23 cellular contexts compared by ENCODE assay signal in the genomic region with DNA sequence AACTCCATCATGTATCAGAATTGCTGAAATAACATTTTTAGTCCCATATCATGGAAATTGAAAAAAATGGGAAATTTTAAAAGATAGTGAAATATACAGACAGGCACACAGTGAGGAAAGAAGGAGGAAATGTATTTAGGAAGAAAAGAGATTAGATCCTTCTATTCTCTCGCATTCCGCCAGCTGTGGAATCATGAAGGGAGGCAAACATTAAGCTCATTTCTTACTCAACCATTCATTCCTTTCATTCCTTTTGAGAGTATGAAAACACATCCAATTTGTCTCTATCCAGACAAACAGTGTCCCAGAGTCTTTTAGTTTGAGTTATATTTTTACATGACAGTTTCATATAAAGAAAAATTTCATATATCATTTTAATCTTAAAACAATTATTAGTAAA. TPM values are rescaled to one million over a fixed set of nuclear protein-coding genes. Genes with fewer than 3 reads are reported as not detected.
DNase-seq lines count a peak whose midpoint lies in the region; ATAC-seq, FAIRE-seq and TF ChIP-seq lines count a peak whose summit lies in the region.
"Had no signal": no experiment of that assay in that cellular context is flagged by ENCODE, and none has a peak within 500 bp of the region (broad histone marks: within the 10 kb centered on the region; RNA-seq: fewer than 3 reads in every experiment).

No MANE protein-coding gene starts in this region.

- H3K9ac ChIP-seq in K562 (ENCODE audit: insufficient read depth in 1 of 2, low read depth in 2 of 2, low read length in 2 of 2), result no peak overlapping the region
- H3K9ac ChIP-seq: BLaER1 treated with 17β-estradiol and CSF1 and Interleukin-3, amounts not matched to agents 10 nM and 100 nM had no signal

- in situ Hi-C loops in K562 (cut with MboI) (no loop called here), brain microvascular endothelial cell (cut with HindIII; ENCODE audit: low pct_ligation_motif_present, low sequenced_read_pairs) (no loop called here)

- CTCF ChIA-PET in K562 (lab: Yijun Ruan, JAX; ENCODE audit: low intra/inter-chr PET ratio), result no interaction called here

- no peaks in the 10 kb centered on the region for H3K9me3 Mint-ChIP-seq in osteocyte (ENCODE audit: unreplicated experiment)
- H3K9me3 Mint-ChIP-seq: CD8-positive, alpha-beta T cell; H9 had no signal

- H3K36me3 Mint-ChIP-seq in osteocyte (ENCODE audit: unreplicated experiment), result no peaks in the 10 kb centered on the region
- H3K36me3 Mint-ChIP-seq: CD8-positive, alpha-beta T cell had no signal

- WGBS in K562 (ENCODE audit: insufficient coverage, low coverage, missing lambda C conversion rate), result 0% methylated on average over 2 of the region's 2 CpGs

- DNase-seq in GM03348 (ENCODE audit: low spot score) (peak; percentile 41), K562 (ENCODE audit: extremely low read depth in 1 of 4, low spot score in 3 of 4) (no peak), fibroblast of villous mesenchyme (ENCODE audit: low read depth) (peak; percentile 12), renal cortical epithelial cell (ENCODE audit: low read depth) (peak; percentile 45), osteocyte (ENCODE audit: extremely low spot score, unreplicated experiment) (no peak), brain microvascular endothelial cell (no peak), vagina (ENCODE audit: extremely low spot score in 2 of 2) (no peak), DMS53 treated with DMSO at 0.1 percent for 48 hours (lab: John Stamatoyannopoulos, UW; ENCODE audit: unreplicated experiment) (no peak)
- DNase-seq: Calu3; CD8-positive, alpha-beta T cell; DMS53; H9; IMR-90; Kasumi-1; MM.1S; NCI-H1092 treated with DMSO at 0.1 percent for 48 hours; NCI-H1694; NCI-H2081 treated with DMSO at 0.1 percent for 48 hours; Peyer's patch; SW 1271 had no signal

- no peak for TF ChIP-seq POLR2A in K562 (conservative IDR thresholded peaks at IDR 0.05)
- TF ChIP-seq POLR2A in vagina (IDR thresholded peaks at IDR 0.05), result no peak

- TF ChIP-seq CTCF in K562 (IDR thresholded peaks at IDR 0.05 in 2 of 3, conservative IDR thresholded peaks at IDR 0.05 in 1 of 3; ENCODE audit: insufficient read depth in 2 of 3, low read depth in 1 of 3, low read length in 3 of 3) (no peak), fibroblast of villous mesenchyme (IDR thresholded peaks at IDR 0.05; ENCODE audit: insufficient read depth, low read depth, low read length) (no peak), osteocyte (IDR thresholded peaks at IDR 0.05) (no peak), brain microvascular endothelial cell (IDR thresholded peaks at IDR 0.05; ENCODE audit: low read depth, low read length, missing control alignments) (no peak), vagina (IDR thresholded peaks at IDR 0.05) (no peak)

- no peak overlapping the region for H3K4me3 Mint-ChIP-seq in osteocyte (ENCODE audit: unreplicated experiment)
- H3K4me3 Mint-ChIP-seq: CD8-positive, alpha-beta T cell; H9 had no signal

- H3K4me1 ChIP-seq in K562 (replicated peaks in 1 of 2; ENCODE audit: control insufficient read depth in 2 of 2, insufficient read depth in 2 of 2, low read length in 2 of 2) (no peaks in the 10 kb centered on the region), vagina (no peaks in the 10 kb centered on the region)
- H3K4me1 ChIP-seq: Peyer's patch had no signal

- no peaks in the 10 kb centered on the region for H4K20me1 ChIP-seq in K562 (replicated peaks; ENCODE audit: control insufficient read depth, insufficient read depth, low read length)
- H4K20me1 ChIP-seq: BLaER1 treated with 17β-estradiol and CSF1 and Interleukin-3, amounts not matched to agents 10 nM and 100 nM had no signal

- H3K4me1 Mint-ChIP-seq in osteocyte (ENCODE audit: unreplicated experiment), result peaks cover 2% of the 10 kb centered on the region

- H3K27me3 ChIP-seq in K562 (ENCODE audit: control insufficient read depth in 2 of 2, insufficient read depth in 2 of 2, low read length in 2 of 2), result no peaks in the 10 kb centered on the region
- no peaks in the 10 kb centered on the region for H3K27me3 ChIP-seq in brain microvascular endothelial cell (replicated peaks)
- no peaks in the 10 kb centered on the region for H3K27me3 ChIP-seq in vagina
- H3K27me3 ChIP-seq: BLaER1 treated with 17β-estradiol and CSF1 and Interleukin-3, amounts not matched to agents 10 nM and 100 nM; Peyer's patch had no signal

- no peak for TF ChIP-seq RAD21 in K562 (CRISPR knock-in tag; conservative IDR thresholded peaks at IDR 0.05 in 1 of 2, IDR thresholded peaks at IDR 0.05 in 1 of 2)

- no peak overlapping the region for H3K27ac Mint-ChIP-seq in osteocyte (ENCODE audit: unreplicated experiment)
- H3K27ac Mint-ChIP-seq: CD8-positive, alpha-beta T cell; H9 had no signal

- peaks cover 25% of the 10 kb centered on the region for H3K27me3 Mint-ChIP-seq in osteocyte (ENCODE audit: unreplicated experiment)

- H3K4me2 ChIP-seq in K562 (ENCODE audit: insufficient read depth, low read length), result no peak overlapping the region
- H3K4me2 ChIP-seq: BLaER1 treated with 17β-estradiol and CSF1 and Interleukin-3, amounts not matched to agents 10 nM and 100 nM had no signal

- TF ChIP-seq EP300 in K562 (IDR thresholded peaks at IDR 0.05; ENCODE audit: low read length), result no peak

- H3K36me3 ChIP-seq in K562 (ENCODE audit: control insufficient read depth, insufficient read depth, low read length), result no peaks in the 10 kb centered on the region
- H3K36me3 ChIP-seq in brain microvascular endothelial cell (replicated peaks), result no peaks in the 10 kb centered on the region
- no peaks in the 10 kb centered on the region for H3K36me3 ChIP-seq in vagina
- H3K36me3 ChIP-seq: BLaER1 treated with 17β-estradiol and CSF1 and Interleukin-3, amounts not matched to agents 10 nM and 100 nM; Peyer's patch had no signal

- H3K9me1 ChIP-seq in K562 (ENCODE audit: control insufficient read depth, insufficient read depth, low read length), result no peaks in the 10 kb centered on the region

- H2AFZ ChIP-seq in K562 (ENCODE audit: low read depth, low read length), result no peak overlapping the region

- POLR2A ChIA-PET in K562 (lab: Yijun Ruan, JAX), result interaction anchor here (0.6 kb wide), 1 partner anchor 65 kb away, joined by 3 read pairs; no protein-coding TSS in a partner anchor

- H3K79me2 ChIP-seq in K562 (ENCODE audit: control insufficient read depth, insufficient read depth, low read length), result no peaks in the 10 kb centered on the region

- no peak overlapping the region for H3K27ac ChIP-seq in K562 (ENCODE audit: extremely low read depth, low read depth, low read length)
- no peak overlapping the region for H3K27ac ChIP-seq in brain microvascular endothelial cell
- H3K27ac ChIP-seq in vagina, result no peak overlapping the region
- H3K27ac ChIP-seq: BLaER1 treated with 17β-estradiol and CSF1 and Interleukin-3, amounts not matched to agents 10 nM and 100 nM; Peyer's patch had no signal

- no TSS peak for BruUV-seq in K562 (replicated peaks; lab: Mats Ljungman, UMichigan)

- H3K4me3 ChIP-seq in K562 (no peak overlapping the region), fibroblast of villous mesenchyme (ENCODE audit: low read depth, low read length) (no peak overlapping the region), brain microvascular endothelial cell (ENCODE audit: low read depth, low read length) (no peak overlapping the region), vagina (no peak overlapping the region)
- H3K4me3 ChIP-seq: BLaER1 treated with 17β-estradiol and CSF1 and Interleukin-3, amounts not matched to agents 10 nM and 100 nM; Peyer's patch had no signal

- H3K9me3 ChIP-seq in K562 (replicated peaks; ENCODE audit: control insufficient read depth, insufficient read depth, low read depth, low read length) (no peaks in the 10 kb centered on the region), vagina (no peaks in the 10 kb centered on the region)
- H3K9me3 ChIP-seq: BLaER1 treated with 17β-estradiol and CSF1 and Interleukin-3, amounts not matched to agents 10 nM and 100 nM; Peyer's patch had no signal

- ATAC-seq in K562, result no peak
- ATAC-seq: CD8-positive, alpha-beta T cell had no signal

- intact Hi-C loops in K562 (cut with micrococcal nuclease) (no loop called here), vagina (cut with DNase I) (no loop called here)

- FAIRE-seq in K562 (lab: Jason Lieb, UNC), result no peak

TF ChIP-seq in K562, 482 proteins besides CTCF, POLR2A, EP300 and RAD21:
- TF ChIP-seq ZNF316 (IDR thresholded peaks at IDR 0.05) (peak; percentile 51), SIN3B (IDR thresholded peaks at IDR 0.05; ENCODE audit: low read depth) (no peak)

RNA-seq across cellular contexts. Expression of a gene that starts 52.5 kb away (rescaled TPM):
- not detected in 2 replicates for total RNA-seq in K562 (2011; cell fraction: chromatin; rRNA removed; ENCODE audit: low replicate concordance)
- not detected in 2 replicates for total RNA-seq in K562 (2011; cell fraction: nucleolus; rRNA removed)
- total RNA-seq in K562 (2011; cell fraction: nucleoplasm; rRNA removed), result not detected in 2 replicates
- total RNA-seq in K562 (2014; rRNA removed), result not detected in 2 replicates
- total RNA-seq in K562 (2014; rRNA removed; fragmentation: Illumina TruSeq; extraction: Trizol), result not detected in 2 replicates
- not detected in 2 replicates for total RNA-seq in K562 (2015; rRNA removed; fragmentation: Illumina TruSeq; extraction: Trizol)
- not detected in 2 replicates for total RNA-seq in K562 (2021)
- polyA plus RNA-seq in K562 (2011; rRNA removed), result not detected in 2 replicates
- polyA plus RNA-seq in K562 (2011; cell fraction: cytosol; rRNA removed), result not detected in 2 replicates
- not detected in 2 replicates for polyA plus RNA-seq in K562 (2011; cell fraction: nucleus; rRNA removed)
- polyA plus RNA-seq in K562 (2012), result 0.22 and 0.36 TPM in 2 replicates
- not detected in 2 replicates for polyA plus RNA-seq in K562 (2014; fragmentation: Illumina TruSeq; extraction: Trizol)
- under 1 TPM; 0.04 to 0.15 TPM for polyA plus RNA-seq in K562 (2014; fragmentation: Nextera tagmentation; extraction: Ambion mirVana)
- not detected in 2 replicates for polyA plus RNA-seq in K562 (2014; rRNA removed)
- not detected in 2 replicates for polyA minus RNA-seq in K562 (2011; rRNA and poly(A)+ RNA removed)
- polyA minus RNA-seq in K562 (2011; cell fraction: cytosol; rRNA and poly(A)+ RNA removed), result not detected in 2 replicates
- 0.13 TPM in 1 of 2 replicates, not detected in the other for polyA minus RNA-seq in K562 (2011; cell fraction: nucleus; rRNA and poly(A)+ RNA removed)
- under 0.01 TPM in 1 of 2 replicates, not detected in the other for total RNA-seq in fibroblast of villous mesenchyme
- total RNA-seq in renal cortical epithelial cell, result not detected in 2 replicates
- total RNA-seq in osteocyte, result not detected in 2 replicates
- total RNA-seq in vagina, result 1.5 TPM
- total RNA-seq: Calu3; CD8-positive, alpha-beta T cell; H9; HT1080; IMR-90; Peyer's patch; SK-MEL-5 had no signal
- polyA plus RNA-seq: IMR-90 had no signal

Comparison
In these comparisons a context has a peak if more than half of its experiments do, and no peak if none do; other contexts are left out.
1. DNase-seq: peak in GM03348 (single experiment), fibroblast of villous mesenchyme (single experiment) and renal cortical epithelial cell (single experiment); none in K562 (0 of 4), osteocyte (single experiment), brain microvascular endothelial cell (single experiment), vagina (0 of 2) and DMS53 treated with DMSO at 0.1 percent for 48 hours (single experiment).